ENCODE assay signal across 8 cellular contexts in genomic region chr11:77066229-77067023, GRCh38. TPM values are rescaled to one million over a fixed set of nuclear protein-coding genes. Genes with fewer than 3 reads are reported as not detected.
DNase-seq lines count a peak whose midpoint lies in the region; ATAC-seq and TF ChIP-seq lines count a peak whose summit lies in the region.

CAPN5 (plus strand) TSS chr11:77066971; CDS start chr11:77084887, 17,916 bp downstream.

- no peaks in the 10 kb centered on the region for H3K27me3 ChIP-seq in ascending aorta
- H3K27me3 ChIP-seq in aorta (ENCODE audit: control insufficient read depth in 1 of 2, insufficient read depth in 2 of 2, low read length in 1 of 2) = no peaks in the 10 kb centered on the region

- WGBS in aorta, 2 donors = 0 to 1% methylated on average over 59 to 67 of the region's 67 CpGs

- intact Hi-C loops in ascending aorta (cut with DNase I) = loop anchor here (1.0 to 10.0 kb wide), 4 partner anchors 19 to 832 kb away; partner anchors contain the start of genes AAMDC and RSF1
- intact Hi-C loops in aorta (cut with DNase I) = no loop called here

- H3K4me3 ChIP-seq in ascending aorta (peak within 1 kb of the TSS; percentile 80 to 84), aorta (ENCODE audit: low read length in 2 of 2) (peak within 1 kb of the TSS; percentile 48 to 76)

- no peaks in the 10 kb centered on the region for H3K9me3 ChIP-seq in ascending aorta
- no peaks in the 10 kb centered on the region for H3K9me3 ChIP-seq in aorta (ENCODE audit: control insufficient read depth, low read length)

- no peaks in the 10 kb centered on the region for H3K36me3 ChIP-seq in ascending aorta
- no peaks in the 10 kb centered on the region for H3K36me3 ChIP-seq in aorta (ENCODE audit: control insufficient read depth in 1 of 2, insufficient read depth in 2 of 2, low read length in 1 of 2)

- in situ Hi-C loops in GM13977 (cut with MboI; ENCODE audit: low pct_unique_long_range_greater_than_20kb, low sequenced_read_pairs, unreplicated experiment) = no loop called here

- TF ChIP-seq CTCF in GM13977 (IDR thresholded peaks at IDR 0.05; ENCODE audit: extremely low read depth, insufficient read depth, missing control alignments) (peak; percentile 18), ascending aorta (IDR thresholded peaks at IDR 0.05) (peak; percentile 22 to 34 (median 29))

- H3K4me1 ChIP-seq in ascending aorta (peaks cover 0 to 19% of the 10 kb centered on the region in 2 donors), aorta (ENCODE audit: control insufficient read depth in 1 of 2, insufficient read depth in 2 of 2, low read length in 2 of 2) (no peaks in the 10 kb centered on the region)

- ATAC-seq in HG02798 (IDR thresholded peaks at IDR 0.05; ENCODE audit: poor library complexity, unreplicated experiment) (peak; percentile 93), aorta (ENCODE audit: low FRiP score) (peak; percentile 97)

- H3K27ac ChIP-seq in ascending aorta = peak within 1 kb of the TSS; percentile 93
- peak within 1 kb of the TSS in 1 of 2 donors; percentile 51 for H3K27ac ChIP-seq in aorta (ENCODE audit: low read depth in 1 of 2, low read length in 2 of 2)

- DNase-seq in GM13977 (ENCODE audit: low spot score) (peak; percentile 98), NCI-H1417 treated with DMSO at 0.1 percent for 48 hours (lab: John Stamatoyannopoulos, UW) (peak; percentile 38), T-helper 2 cell (peak; percentile 74 to 85 (median 80)), ascending aorta (ENCODE audit: low spot score in 2 of 2) (peak; percentile 58 to 96), hepatic stellate cell (ENCODE audit: low spot score) (peak; percentile 99), renal cortical epithelial cell (ENCODE audit: low read depth) (peak; percentile 64), aorta (peak; percentile 94 to 98)

RNA-seq across cellular contexts. Expression of gene CAPN5, which starts in this region (rescaled TPM):
- 7.9 TPM for total RNA-seq in ascending aorta
- 3.8 and 19.4 TPM in 2 replicates for total RNA-seq in renal cortical epithelial cell
- 10 to 100 TPM in 1 of 2 donors, 1 to 10 TPM in 1; 6.9 to 22.4 TPM for total RNA-seq in aorta
- 10 to 100 TPM; 10.4 to 11.1 TPM for polyA plus RNA-seq in aorta

Comparison
In these comparisons a context has a peak if more than half of its experiments do, and no peak if none do; other contexts are left out.
1. DNase-seq: peak in every context shown above with its lines; median percentile 99 in hepatic stellate cell; 98 in GM13977; 96 in aorta; 80 in T-helper 2 cell; 77 in ascending aorta; 64 in renal cortical epithelial cell; 38 in NCI-H1417 treated with DMSO at 0.1 percent for 48 hours.